ENCODE assay signal across 8 cellular contexts in the genomic region with DNA sequence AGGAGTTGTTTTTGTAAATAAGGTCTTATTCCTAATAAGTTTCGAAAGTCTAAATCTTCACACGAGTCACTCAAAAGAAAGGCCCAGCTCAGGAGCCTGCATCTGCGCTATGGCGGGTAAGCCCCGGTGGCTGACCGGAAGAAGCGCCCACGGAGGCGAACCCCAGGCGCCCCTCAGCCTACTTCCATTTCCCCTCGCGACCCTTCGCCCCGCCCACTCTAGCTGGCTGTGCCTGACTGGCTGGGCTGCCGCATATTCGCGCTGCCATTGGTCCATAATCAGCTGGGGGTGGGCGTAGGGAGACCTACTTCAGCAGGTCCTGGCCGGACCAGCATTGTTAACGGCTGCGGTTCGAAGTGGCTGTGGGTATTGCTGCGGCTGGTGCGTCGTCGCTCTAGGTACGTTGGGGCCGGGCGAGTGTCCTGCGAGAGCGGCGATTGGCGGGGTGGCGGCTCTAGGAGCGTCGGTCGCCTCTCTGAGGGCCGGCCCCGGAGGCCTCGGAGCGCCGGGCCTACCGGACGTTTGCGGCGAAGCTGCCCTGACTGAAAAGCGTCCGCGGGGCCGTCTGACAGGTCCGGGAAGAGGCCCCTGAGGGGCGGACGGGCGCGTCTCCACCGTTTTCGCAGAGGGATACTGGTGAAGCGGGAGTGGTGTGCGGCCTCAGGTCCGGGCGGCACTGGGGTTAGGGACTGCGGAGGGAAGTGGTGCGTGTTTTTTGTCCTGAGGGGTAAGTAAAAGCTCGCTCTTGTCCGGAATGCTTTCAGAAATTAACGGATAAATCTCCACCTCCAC. TPM values are rescaled to one million over a fixed set of nuclear protein-coding genes. Genes with fewer than 3 reads are reported as not detected.
A peak's percentile ranks its signal among the peaks of the same experiment; 100 is the strongest.
DNase-seq lines count a peak whose midpoint lies in the region; ATAC-seq, FAIRE-seq and TF ChIP-seq lines count a peak whose summit lies in the region.

TSS of gene ATF7IP2 (plus strand) at position 337 of the 792 bp plus-strand sequence. CDS start 44,560 bp downstream, outside the sequence.

- H3K4me1 ChIP-seq in iPS-18a (ENCODE audit: control insufficient read depth, low read depth, low read length) (peaks cover 9% of the 10 kb centered on the region), skeletal muscle satellite cell (ENCODE audit: control insufficient read depth, insufficient read depth, low read length) (no peaks in the 10 kb centered on the region)

- peaks cover 23% of the 10 kb centered on the region for H3K4me1 Mint-ChIP-seq in CD14-positive monocyte

- H3K27ac Mint-ChIP-seq in CD14-positive monocyte = peak within 1 kb of the TSS; percentile 72 to 93 (median 84)

- intact Hi-C loops in CD14-positive monocyte (cut with micrococcal nuclease) = no loop called here

- H3K36me3 ChIP-seq in brain microvascular endothelial cell (replicated peaks) = no peaks in the 10 kb centered on the region
- H3K36me3 ChIP-seq in iPS-18a (ENCODE audit: control insufficient read depth, low read depth, low read length) = peaks cover 4% of the 10 kb centered on the region
- H3K36me3 ChIP-seq in skeletal muscle satellite cell (ENCODE audit: insufficient read depth, low read length) = no peaks in the 10 kb centered on the region

- H3K4me2 ChIP-seq in skeletal muscle satellite cell (ENCODE audit: low read length) = peak within 1 kb of the TSS; percentile 53

- in situ Hi-C loops in brain microvascular endothelial cell (cut with HindIII; ENCODE audit: low pct_ligation_motif_present, low sequenced_read_pairs) = no loop called here

- TF ChIP-seq CTCF in CD14-positive monocyte (IDR thresholded peaks at IDR 0.05) (no peak), brain microvascular endothelial cell (IDR thresholded peaks at IDR 0.05; ENCODE audit: low read depth, low read length, missing control alignments) (no peak)

- H3K4me3 ChIP-seq in brain microvascular endothelial cell (ENCODE audit: low read depth, low read length) (peak within 1 kb of the TSS; percentile 79), iPS-18a (ENCODE audit: low read length) (peak within 1 kb of the TSS; percentile 94), skeletal muscle satellite cell (ENCODE audit: low read length) (peak within 1 kb of the TSS; percentile 76)

- peak; percentile 87 for ATAC-seq in GM19467 (IDR thresholded peaks at IDR 0.05; ENCODE audit: unreplicated experiment)

- peaks cover 3 to 22% (median 10%) of the 10 kb centered on the region in 7 donors for H3K9me3 Mint-ChIP-seq in CD14-positive monocyte

- H3K36me3 Mint-ChIP-seq in CD14-positive monocyte = peaks cover 4 to 11% of the 10 kb centered on the region in 2 donors

- H3K9ac ChIP-seq in iPS-18a (ENCODE audit: low read length) = peak within 1 kb of the TSS; percentile 75
- H3K9ac ChIP-seq in skeletal muscle satellite cell (ENCODE audit: low read depth, low read length) = peak within 1 kb of the TSS; percentile 74

- H3K4me3 Mint-ChIP-seq in CD14-positive monocyte = peak within 1 kb of the TSS; percentile 89 to 97

- no peaks in the 10 kb centered on the region for H3K27me3 ChIP-seq in brain microvascular endothelial cell (replicated peaks)
- no peaks in the 10 kb centered on the region for H3K27me3 ChIP-seq in iPS-18a (ENCODE audit: control insufficient read depth, insufficient read depth, low read length)
- no peaks in the 10 kb centered on the region for H3K27me3 ChIP-seq in skeletal muscle satellite cell (ENCODE audit: control insufficient read depth, insufficient read depth, low read length)

- peak; percentile 81 for DNase-seq in CD14-positive monocyte (ENCODE audit: low spot score)
- DNase-seq in HT-29 (ENCODE audit: low spot score) = peak; percentile 58
- peak; percentile 93 for DNase-seq in brain microvascular endothelial cell
- no peak for DNase-seq in NCI-H146 (lab: John Stamatoyannopoulos, UW)

- H3K27ac ChIP-seq in brain microvascular endothelial cell (peak within 1 kb of the TSS; percentile 51), iPS-18a (ENCODE audit: low read length) (no peak within 1 kb of the TSS)

- H3K9me3 ChIP-seq in iPS-18a (ENCODE audit: control insufficient read depth, low read depth, low read length) = peaks cover 3% of the 10 kb centered on the region
- H3K9me3 ChIP-seq in skeletal muscle satellite cell (replicated peaks; ENCODE audit: low read length) = no peaks in the 10 kb centered on the region

- FAIRE-seq in TTC549 (lab: Jason Lieb, UNC) = peak; percentile 67

- peaks cover 0 to 6% (median 0%) of the 10 kb centered on the region in 3 donors for H3K27me3 Mint-ChIP-seq in CD14-positive monocyte (ENCODE audit: low read depth in 3 of 3)

RNA-seq across cellular contexts. Expression of gene ATF7IP2, which starts in this region (rescaled TPM):
- 10 to 100 TPM in 1 of 2 donors, 1 to 10 TPM in 1; 8.7 to 11.9 TPM for polyA plus RNA-seq in CD14-positive monocyte
- total RNA-seq in HT-29 (2014; rRNA removed; shearing (Covaris generic)) = 0.41 and 1.8 TPM in 2 replicates
- total RNA-seq in skeletal muscle satellite cell (2012; rRNA removed) = 3.0 and 6.1 TPM in 2 replicates
